In the genomic region with DNA sequence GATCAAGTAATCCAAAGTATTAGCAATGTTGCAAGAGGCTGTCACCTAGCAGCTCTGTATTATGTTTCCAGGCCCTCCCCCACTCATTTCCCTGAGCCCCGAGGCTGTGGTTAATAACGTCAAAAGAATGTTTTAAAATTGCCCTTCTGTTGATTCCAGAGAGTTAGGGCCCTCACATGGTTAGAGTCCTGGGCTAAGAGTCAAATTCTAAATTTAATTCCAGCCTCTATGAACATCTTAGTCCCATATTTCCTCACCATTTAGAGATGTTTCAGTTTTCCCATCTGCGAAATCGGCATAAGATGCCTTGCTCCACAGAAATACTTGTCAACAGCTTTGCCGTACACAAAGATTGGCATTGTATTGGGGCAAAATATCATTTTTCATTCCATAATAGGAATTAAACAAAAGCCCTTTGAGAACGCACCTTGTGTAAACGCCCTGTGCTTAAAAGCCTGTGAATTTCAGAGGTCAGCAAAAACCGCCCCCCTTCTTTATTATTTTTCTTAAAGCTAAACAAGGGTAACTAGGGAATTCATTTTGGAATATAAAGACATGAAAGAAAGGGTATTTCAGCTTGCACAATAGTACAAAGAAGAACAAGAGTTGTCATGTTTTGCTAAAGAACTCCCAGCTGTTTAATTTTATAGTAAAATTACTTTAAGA, we compare ENCODE assay signal across 8 cellular contexts.
DNase-seq lines count a peak whose midpoint lies in the region; ATAC-seq and TF ChIP-seq lines count a peak whose summit lies in the region.

No MANE protein-coding gene starts in this region.

- H3K27ac ChIP-seq in brain microvascular endothelial cell (peak overlapping the region; percentile 54), mucosa of rectum (ENCODE audit: low read depth in 2 of 2, low read length in 2 of 2) (peak overlapping the region; percentile 39 to 54)

- DNase-seq in AG10803 (ENCODE audit: low read depth) (peak; percentile 86), HT-29 (ENCODE audit: low spot score) (peak; percentile 57), brain microvascular endothelial cell (peak; percentile 64), AML-193 (lab: John Stamatoyannopoulos, UW) (no peak)
- DNase-seq in activated CD8-positive, alpha-beta memory T cell treated with anti-CD3 and anti-CD28 coated beads, Interleukin-2, amount 50 U/mL, for 4 hours, result no peak

- no peaks in the 10 kb centered on the region for H3K36me3 ChIP-seq in brain microvascular endothelial cell (replicated peaks)
- no peaks in the 10 kb centered on the region for H3K36me3 ChIP-seq in mucosa of rectum (ENCODE audit: control insufficient read depth in 2 of 2, insufficient read depth in 2 of 2, low read length in 2 of 2)

- peaks cover 16 to 35% of the 10 kb centered on the region in 2 donors for H3K4me1 ChIP-seq in mucosa of rectum (ENCODE audit: control insufficient read depth in 2 of 2, insufficient read depth in 2 of 2, low read length in 2 of 2)

- TF ChIP-seq CTCF in AG10803 (conservative IDR thresholded peaks at IDR 0.05; ENCODE audit: low read length), result no peak; the same call in 1 of the 2 replicates
- TF ChIP-seq CTCF in brain microvascular endothelial cell (IDR thresholded peaks at IDR 0.05; ENCODE audit: low read depth, low read length, missing control alignments), result no peak

- H3K9ac ChIP-seq in mucosa of rectum (ENCODE audit: low read depth in 1 of 2, low read length in 2 of 2), result no peak overlapping the region

- no peak overlapping the region for H3K4me3 ChIP-seq in AG10803 (ENCODE audit: low read length)
- H3K4me3 ChIP-seq in brain microvascular endothelial cell (ENCODE audit: low read depth, low read length), result no peak overlapping the region
- peak overlapping the region in 1 of 2 donors; percentile 45 for H3K4me3 ChIP-seq in mucosa of rectum (ENCODE audit: low read length in 2 of 2)

- ATAC-seq in HG03520 (IDR thresholded peaks at IDR 0.05; ENCODE audit: unreplicated experiment), result no peak
- ATAC-seq in HG03457 (IDR thresholded peaks at IDR 0.05; ENCODE audit: unreplicated experiment), result no peak

- H3K27me3 ChIP-seq in brain microvascular endothelial cell (replicated peaks) (no peaks in the 10 kb centered on the region), mucosa of rectum (ENCODE audit: control insufficient read depth in 2 of 2, insufficient read depth in 2 of 2, low read length in 2 of 2) (no peaks in the 10 kb centered on the region)

- no peaks in the 10 kb centered on the region for H3K9me3 ChIP-seq in mucosa of rectum (ENCODE audit: control insufficient read depth in 2 of 2, low read length in 2 of 2)

- in situ Hi-C loops in brain microvascular endothelial cell (cut with HindIII; ENCODE audit: low pct_ligation_motif_present, low sequenced_read_pairs), result no loop called here

Comparison
In these comparisons a context has a peak if more than half of its experiments do, and no peak if none do; other contexts are left out.
1. DNase-seq: peak in AG10803 (single experiment), HT-29 (single experiment) and brain microvascular endothelial cell (single experiment); none in AML-193 (0 of 2) and activated CD8-positive, alpha-beta memory T cell treated with anti-CD3 and anti-CD28 coated beads, Interleukin-2, amount 50 U/mL, for 4 hours (single experiment).